In genomic region chr15:40338921-40339620, GRCh38 we compare ENCODE assay signal across 8 cellular contexts. TPM values are rescaled to one million over a fixed set of nuclear protein-coding genes. Genes with fewer than 3 reads are reported as not detected.
A peak's percentile ranks its signal among the peaks of the same experiment; 100 is the strongest.
DNase-seq lines count a peak whose midpoint lies in the region; ATAC-seq and TF ChIP-seq lines count a peak whose summit lies in the region.

No MANE protein-coding gene starts in this region.

- no peaks in the 10 kb centered on the region for H3K27me3 ChIP-seq in left ventricle myocardium inferior (ENCODE audit: low read depth)
- H3K27me3 ChIP-seq in rectal smooth muscle tissue (ENCODE audit: control insufficient read depth, insufficient read depth, low read length): no peaks in the 10 kb centered on the region
- no peaks in the 10 kb centered on the region for H3K27me3 ChIP-seq in naive thymus-derived CD4-positive, alpha-beta T cell (ENCODE audit: control insufficient read depth in 2 of 2, insufficient read depth in 2 of 2, low read length in 2 of 2)

- DNase-seq in EL: peak; percentile 99
- peak; percentile 47 for DNase-seq in left ventricle myocardium inferior
- no peak for DNase-seq in activated CD4-positive, alpha-beta T cell treated with anti-CD3 and anti-CD28 coated beads for 1 hour
- DNase-seq in D341Med (ENCODE audit: low spot score): no peak
- DNase-seq in naive thymus-derived CD4-positive, alpha-beta T cell: no peak
- DNase-seq in NCI-H1930 (lab: John Stamatoyannopoulos, UW): no peak

- H3K36me3 Mint-ChIP-seq in naive thymus-derived CD4-positive, alpha-beta T cell: no peaks in the 10 kb centered on the region

- POLR2A ChIA-PET in naive thymus-derived CD4-positive, alpha-beta T cell (lab: Charles Lee): interaction anchor here (1.1 to 3.7 kb wide), 3 partner anchors 17 to 60 kb away, joined by 3 to 18 read pairs (median 5); partner anchors contain the start of gene INAFM2

- intact Hi-C loops in left ventricle myocardium inferior (cut with micrococcal nuclease): no loop called here
- intact Hi-C loops in naive thymus-derived CD4-positive, alpha-beta T cell (cut with micrococcal nuclease): loop anchor here (1.0 kb wide), 3 partner anchors 18 to 60 kb away; partner anchors contain the start of gene PLCB2 (in 2 of the 2)

- peaks cover 100% of the 10 kb centered on the region for H3K4me1 ChIP-seq in left ventricle myocardium inferior
- H3K4me1 ChIP-seq in rectal smooth muscle tissue (ENCODE audit: control insufficient read depth, insufficient read depth, low read length): peaks cover 59% of the 10 kb centered on the region
- H3K4me1 ChIP-seq in naive thymus-derived CD4-positive, alpha-beta T cell (ENCODE audit: control insufficient read depth in 2 of 2, insufficient read depth in 2 of 2, low read length in 2 of 2): peaks cover 0 to 10% of the 10 kb centered on the region in 2 donors

- H3K27ac Mint-ChIP-seq in naive thymus-derived CD4-positive, alpha-beta T cell: no peak overlapping the region

- H3K4me1 Mint-ChIP-seq in naive thymus-derived CD4-positive, alpha-beta T cell: peaks cover 0 to 17% (median 13%) of the 10 kb centered on the region in 7 donors

- no peaks in the 10 kb centered on the region for H3K27me3 Mint-ChIP-seq in naive thymus-derived CD4-positive, alpha-beta T cell

- H3K4me3 ChIP-seq in left ventricle myocardium inferior: peak overlapping the region; percentile 72
- H3K4me3 ChIP-seq in rectal smooth muscle tissue (ENCODE audit: low read length): peak overlapping the region; percentile 63
- no peak overlapping the region for H3K4me3 ChIP-seq in naive thymus-derived CD4-positive, alpha-beta T cell (ENCODE audit: low read length)

- H3K9ac ChIP-seq in rectal smooth muscle tissue (ENCODE audit: low read length): no peak overlapping the region

- TF ChIP-seq CTCF in left ventricle myocardium inferior (IDR thresholded peaks at IDR 0.05; ENCODE audit: borderline replicate concordance): no peak

- CTCF ChIA-PET in naive thymus-derived CD4-positive, alpha-beta T cell (lab: Charles Lee): interaction anchor here (0.6 to 14.2 kb wide), 17 partner anchors 7 to 294 kb away, joined by 3 to 366 read pairs (median 4); partner anchors contain the start of genes INAFM2, KNSTRN and PLCB2

- H3K27ac ChIP-seq in angular gyrus (ENCODE audit: low read depth, low read length) (peak overlapping the region; percentile 96), left ventricle myocardium inferior (replicated peaks) (peak overlapping the region; percentile 99), rectal smooth muscle tissue (ENCODE audit: low read depth, low read length) (peak overlapping the region; percentile 98)
- no peak overlapping the region for H3K27ac ChIP-seq in naive thymus-derived CD4-positive, alpha-beta T cell (ENCODE audit: low read depth, low read length)

- H3K9me3 ChIP-seq in left ventricle myocardium inferior (replicated peaks): no peaks in the 10 kb centered on the region
- H3K9me3 ChIP-seq in naive thymus-derived CD4-positive, alpha-beta T cell (ENCODE audit: control insufficient read depth in 2 of 3, low read length in 3 of 3): no peaks in the 10 kb centered on the region

- H3K4me3 Mint-ChIP-seq in naive thymus-derived CD4-positive, alpha-beta T cell: no peak overlapping the region

- H3K36me3 ChIP-seq in left ventricle myocardium inferior: peaks cover 22% of the 10 kb centered on the region
- H3K36me3 ChIP-seq in rectal smooth muscle tissue (ENCODE audit: control insufficient read depth, insufficient read depth, low read length): peaks cover 7% of the 10 kb centered on the region
- no peaks in the 10 kb centered on the region for H3K36me3 ChIP-seq in naive thymus-derived CD4-positive, alpha-beta T cell (ENCODE audit: control insufficient read depth in 2 of 3, insufficient read depth in 3 of 3, low read length in 3 of 3)

- ATAC-seq in naive thymus-derived CD4-positive, alpha-beta T cell: no peak

- peaks cover 0 to under 1% (median 0%) of the 10 kb centered on the region in 11 donors for H3K9me3 Mint-ChIP-seq in naive thymus-derived CD4-positive, alpha-beta T cell

RNA-seq across cellular contexts. Expression of gene CCDC9B, which starts 1.7 kb away (rescaled TPM):
- total RNA-seq in left ventricle myocardium inferior: 155 TPM
- total RNA-seq in naive thymus-derived CD4-positive, alpha-beta T cell: 1 to 10 TPM in 4 of 5 experiments, under 1 TPM in 1; 0.73 to 2.7 (median 1.6) TPM
- polyA plus RNA-seq in naive thymus-derived CD4-positive, alpha-beta T cell: under 1 TPM; 0.07 to 0.30 TPM

RNA-seq across cellular contexts. Expression of gene PHGR1, which starts 11.8 kb away (rescaled TPM):
- not detected for total RNA-seq in left ventricle myocardium inferior
- not detected for total RNA-seq in naive thymus-derived CD4-positive, alpha-beta T cell
- not detected for polyA plus RNA-seq in naive thymus-derived CD4-positive, alpha-beta T cell

RNA-seq across cellular contexts. Expression of gene INAFM2, which starts 15.6 kb away (rescaled TPM):
- total RNA-seq in left ventricle myocardium inferior: 52.7 TPM
- total RNA-seq in naive thymus-derived CD4-positive, alpha-beta T cell: 10 to 100 TPM in 3 of 5 experiments, 1 to 10 TPM in 2; 7.1 to 21.2 (median 12.7) TPM
- polyA plus RNA-seq in naive thymus-derived CD4-positive, alpha-beta T cell: 1 to 10 TPM; 2.0 to 2.2 TPM

RNA-seq across cellular contexts. Expression of gene DISP2, which starts 18.9 kb away (rescaled TPM):
- 3.0 TPM for total RNA-seq in left ventricle myocardium inferior
- under 1 TPM in 4 of 5 experiments, not detected in 1; 0.05 to 0.51 (median 0.07) TPM for total RNA-seq in naive thymus-derived CD4-positive, alpha-beta T cell
- not detected for polyA plus RNA-seq in naive thymus-derived CD4-positive, alpha-beta T cell

RNA-seq across cellular contexts. Expression of gene PLCB2, which starts 31.3 kb away (rescaled TPM):
- 8.5 TPM for total RNA-seq in left ventricle myocardium inferior
- total RNA-seq in naive thymus-derived CD4-positive, alpha-beta T cell: 100 to 1,000 TPM; 179 to 359 (median 186) TPM
- 10 to 100 TPM; 19.8 to 28.4 TPM for polyA plus RNA-seq in naive thymus-derived CD4-positive, alpha-beta T cell

Comparison
In these comparisons a context has a peak if more than half of its experiments do, and no peak if none do; other contexts are left out.
1. DNase-seq: peak in EL (single experiment) and left ventricle myocardium inferior (single experiment); none in activated CD4-positive, alpha-beta T cell treated with anti-CD3 and anti-CD28 coated beads for 1 hour (single experiment), D341Med (single experiment), naive thymus-derived CD4-positive, alpha-beta T cell (0 of 9) and NCI-H1930 (0 of 2).
2. RNA of gene CCDC9B, which starts 1.7 kb away (total RNA-seq): 155 TPM in left ventricle myocardium inferior (single experiment); 0.73 to 2.7 TPM in naive thymus-derived CD4-positive, alpha-beta T cell; every median in the first group is over 10 times any median in the second.